8 cellular contexts compared by ENCODE assay signal in the genomic region with DNA sequence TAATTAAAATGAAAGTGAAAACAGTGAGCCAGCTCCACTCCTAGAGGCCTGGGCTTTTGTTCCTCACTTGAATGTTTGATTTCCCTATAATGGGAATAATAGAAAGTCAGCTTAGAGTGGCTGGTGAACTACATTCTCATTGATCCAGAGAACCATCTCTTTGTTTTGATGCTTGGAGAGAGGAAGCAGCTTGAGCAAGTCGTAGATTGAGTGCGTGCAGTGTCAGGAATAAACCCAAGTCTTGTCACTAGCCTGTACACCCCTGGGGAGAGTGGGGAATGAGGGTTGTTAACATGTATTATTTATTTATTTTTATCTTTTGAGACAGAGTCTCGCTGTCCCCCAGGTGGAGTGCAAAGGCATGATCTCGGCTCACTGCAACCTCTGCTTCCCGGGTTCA. TPM values are rescaled to one million over a fixed set of nuclear protein-coding genes. Genes with fewer than 3 reads are reported as not detected.
A peak's percentile ranks its signal among the peaks of the same experiment; 100 is the strongest.
DNase-seq lines count a peak whose midpoint lies in the region; ATAC-seq lines count a peak whose summit lies in the region.

No MANE protein-coding gene starts in this region.

- peak overlapping the region; percentile 78 to 83 for H3K9ac ChIP-seq in mucosa of rectum (ENCODE audit: low read depth in 1 of 2, low read length in 2 of 2)

- peaks cover 11% of the 10 kb centered on the region for H3K36me3 Mint-ChIP-seq in CD4-positive, CD25-positive, alpha-beta regulatory T cell
- peaks cover 21% of the 10 kb centered on the region for H3K36me3 Mint-ChIP-seq in central memory CD8-positive, alpha-beta T cell (ENCODE audit: insufficient read depth)

- no peaks in the 10 kb centered on the region for H3K27me3 ChIP-seq in CD4-positive, CD25-positive, alpha-beta regulatory T cell (ENCODE audit: control insufficient read depth, insufficient read depth, low read length)
- no peaks in the 10 kb centered on the region for H3K27me3 ChIP-seq in mucosa of rectum (ENCODE audit: control insufficient read depth in 2 of 2, insufficient read depth in 2 of 2, low read length in 2 of 2)

- H3K36me3 ChIP-seq in CD4-positive, CD25-positive, alpha-beta regulatory T cell (ENCODE audit: control insufficient read depth, insufficient read depth, low read length): peaks cover 18% of the 10 kb centered on the region
- H3K36me3 ChIP-seq in mucosa of rectum (ENCODE audit: control insufficient read depth in 2 of 2, insufficient read depth in 2 of 2, low read length in 2 of 2): peaks cover 7 to 9% of the 10 kb centered on the region in 2 donors

- H3K27ac ChIP-seq in CD4-positive, CD25-positive, alpha-beta regulatory T cell (ENCODE audit: insufficient read depth, low read length, poor library complexity, severe bottlenecking): peak overlapping the region; percentile 91
- H3K27ac ChIP-seq in mucosa of rectum (ENCODE audit: low read depth in 2 of 2, low read length in 2 of 2): peak overlapping the region; percentile 83 to 86

- peaks cover 4% of the 10 kb centered on the region for H3K27me3 Mint-ChIP-seq in CD4-positive, CD25-positive, alpha-beta regulatory T cell
- no peaks in the 10 kb centered on the region for H3K27me3 Mint-ChIP-seq in central memory CD8-positive, alpha-beta T cell

- H3K4me1 Mint-ChIP-seq in CD4-positive, CD25-positive, alpha-beta regulatory T cell: peaks cover 21 to 44% (median 24%) of the 10 kb centered on the region in 4 donors
- peaks cover 37% of the 10 kb centered on the region for H3K4me1 Mint-ChIP-seq in central memory CD8-positive, alpha-beta T cell

- peak overlapping the region; percentile 96 for H3K4me3 ChIP-seq in CD4-positive, CD25-positive, alpha-beta regulatory T cell (ENCODE audit: low read depth, low read length)
- peak overlapping the region; percentile 93 to 100 for H3K4me3 ChIP-seq in mucosa of rectum (ENCODE audit: low read length in 2 of 2)

- H3K4me3 Mint-ChIP-seq in CD4-positive, CD25-positive, alpha-beta regulatory T cell: peak overlapping the region; percentile 64 to 99 (median 88)
- H3K4me3 Mint-ChIP-seq in central memory CD8-positive, alpha-beta T cell: peak overlapping the region; percentile 99

- H3K9me3 Mint-ChIP-seq in CD4-positive, CD25-positive, alpha-beta regulatory T cell: no peaks in the 10 kb centered on the region
- H3K9me3 Mint-ChIP-seq in central memory CD8-positive, alpha-beta T cell: no peaks in the 10 kb centered on the region

- H3K27ac Mint-ChIP-seq in CD4-positive, CD25-positive, alpha-beta regulatory T cell: peak overlapping the region; percentile 99
- H3K27ac Mint-ChIP-seq in central memory CD8-positive, alpha-beta T cell (ENCODE audit: low read depth): peak overlapping the region; percentile 96

- H3K9me3 ChIP-seq in CD4-positive, CD25-positive, alpha-beta regulatory T cell (ENCODE audit: control insufficient read depth in 2 of 2, low read length in 2 of 2): no peaks in the 10 kb centered on the region
- H3K9me3 ChIP-seq in mucosa of rectum (ENCODE audit: control insufficient read depth in 2 of 2, low read length in 2 of 2): no peaks in the 10 kb centered on the region

- ATAC-seq in CD4-positive, CD25-positive, alpha-beta regulatory T cell (ENCODE audit: low read depth in 2 of 2): no peak
- no peak for ATAC-seq in central memory CD8-positive, alpha-beta T cell (replicated peaks; ENCODE audit: extremely low read depth, poor library complexity, severe bottlenecking)
- ATAC-seq in GM18519 (IDR thresholded peaks at IDR 0.05; ENCODE audit: low FRiP score, unreplicated experiment): no peak
- ATAC-seq in GM21529 (IDR thresholded peaks at IDR 0.05; ENCODE audit: unreplicated experiment): no peak

- H3K4me1 ChIP-seq in CD4-positive, CD25-positive, alpha-beta regulatory T cell (ENCODE audit: control insufficient read depth, insufficient read depth, low read length, poor library complexity, severe bottlenecking): peaks cover 19% of the 10 kb centered on the region
- peaks cover 13 to 14% of the 10 kb centered on the region in 2 donors for H3K4me1 ChIP-seq in mucosa of rectum (ENCODE audit: control insufficient read depth in 2 of 2, insufficient read depth in 2 of 2, low read length in 2 of 2)

- no peak for DNase-seq in CD4-positive, CD25-positive, alpha-beta regulatory T cell
- DNase-seq in NCI-H146 (lab: John Stamatoyannopoulos, UW) (peak; percentile 50), AML-193 (lab: John Stamatoyannopoulos, UW) (no peak)
- no peak for DNase-seq in central memory CD8-positive, alpha-beta T cell (ENCODE audit: low spot score in 2 of 2)
- no peak for DNase-seq in stimulated activated CD4-positive, alpha-beta T cell treated with anti-CD3 and anti-CD28 coated beads, Interleukin-2, amount 100 ng/mL, for 24 hours

RNA-seq across cellular contexts. Expression of a gene that starts 0.9 kb away (rescaled TPM):
- 50.5 TPM for total RNA-seq in CD4-positive, CD25-positive, alpha-beta regulatory T cell
- polyA plus RNA-seq in CD4-positive, CD25-positive, alpha-beta regulatory T cell: 10 to 100 TPM; 12.1 to 23.3 (median 17.9) TPM

RNA-seq across cellular contexts. Expression of a gene that starts 12.8 kb away (rescaled TPM):
- 4.8 TPM for total RNA-seq in CD4-positive, CD25-positive, alpha-beta regulatory T cell
- polyA plus RNA-seq in CD4-positive, CD25-positive, alpha-beta regulatory T cell: 1 to 10 TPM; 4.8 to 9.4 (median 7.4) TPM

RNA-seq across cellular contexts. Expression of a gene that starts 39.7 kb away (rescaled TPM):
- 5.5 TPM for total RNA-seq in CD4-positive, CD25-positive, alpha-beta regulatory T cell
- polyA plus RNA-seq in CD4-positive, CD25-positive, alpha-beta regulatory T cell: 1 to 10 TPM in 1 of 4 donors, under 1 TPM in 3; 0.41 to 1.1 (median 0.66) TPM
